In the genomic region with DNA sequence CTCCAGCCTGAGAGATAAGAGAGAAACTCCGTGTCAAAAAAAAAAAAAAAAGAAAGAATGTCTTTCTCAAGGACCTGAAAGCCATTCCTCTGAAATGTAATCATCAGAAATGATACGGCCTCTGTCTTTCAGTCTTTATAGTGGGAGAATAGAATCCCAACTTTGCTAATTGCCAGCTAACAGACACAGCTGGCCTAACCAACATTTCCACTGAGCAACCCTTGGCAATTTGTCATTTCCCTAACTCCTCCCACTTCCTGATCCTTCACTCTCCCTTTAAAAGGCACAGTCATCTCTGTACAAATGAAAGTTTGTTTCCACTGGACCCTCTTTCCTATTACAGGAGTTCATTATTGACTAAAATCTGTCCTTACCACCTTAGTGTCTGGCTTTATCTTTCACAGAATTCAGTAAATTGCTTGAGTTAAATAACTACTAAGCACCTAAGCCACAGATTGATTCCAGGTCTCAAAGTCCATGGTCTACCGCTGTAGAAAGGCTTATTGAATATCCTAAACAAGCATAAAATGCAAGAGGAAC, we compare ENCODE assay signal across 11 cellular contexts. TPM values are rescaled to one million over a fixed set of nuclear protein-coding genes. Genes with fewer than 3 reads are reported as not detected.
A peak's percentile ranks its signal among the peaks of the same experiment; 100 is the strongest.
DNase-seq lines count a peak whose midpoint lies in the region; ATAC-seq and TF ChIP-seq lines count a peak whose summit lies in the region.
"Had no signal": no experiment of that assay in that cellular context is flagged by ENCODE, and none has a peak within 500 bp of the region (broad histone marks: within the 10 kb centered on the region; RNA-seq: fewer than 3 reads in every experiment).

No MANE protein-coding gene starts in this region.

- in situ Hi-C loops in SK-MEL-5 (cut with HindIII; ENCODE audit: low pct_unique_long_range_greater_than_20kb, low sequenced_read_pairs) = no loop called here

- H3K9me3 Mint-ChIP-seq in GM23338 = peaks cover 27% of the 10 kb centered on the region

- H3K36me3 ChIP-seq in GM23338 (ENCODE audit: insufficient read depth) = peaks cover 7% of the 10 kb centered on the region

- peaks cover 21% of the 10 kb centered on the region for H3K36me3 Mint-ChIP-seq in GM23338 (ENCODE audit: low read depth)

- peak; percentile 49 for DNase-seq in AG08395 (ENCODE audit: low spot score)
- no peak for DNase-seq in GM23338 (ENCODE audit: low spot score)
- peak; percentile 39 for DNase-seq in SK-MEL-5 (ENCODE audit: low read depth, low spot score)
- DNase-seq in fibroblast of pulmonary artery (ENCODE audit: low read depth) = peak; percentile 76
- DNase-seq in activated CD4-positive, CD25-positive, alpha-beta regulatory T cell (lab: John Stamatoyannopoulos, UW) = no peak
- DNase-seq in activated effector memory CD4-positive, alpha-beta T cell treated with anti-CD3 and anti-CD28 coated beads, Interleukin-2, amount 50 U/mL, for 16 hours = no peak
- DNase-seq in HPDE6-E6E7 (ENCODE audit: extremely low spot score) = no peak
- DNase-seq: DMS79 treated with DMSO at 0.1 percent for 48 hours had no signal

- ATAC-seq in GM23338 (no peak), GM18858 (IDR thresholded peaks at IDR 0.05; ENCODE audit: unreplicated experiment) (no peak)

- no peak overlapping the region for H3K27ac ChIP-seq in GM23338 (ENCODE audit: low read depth)
- H3K27ac ChIP-seq: coronary artery had no signal

- H3K27me3 Mint-ChIP-seq in GM23338 (ENCODE audit: insufficient read depth, low read depth, poor library complexity) = peaks cover 17% of the 10 kb centered on the region

- peaks cover 10% of the 10 kb centered on the region for H3K4me1 ChIP-seq in GM23338 (ENCODE audit: insufficient read depth)

- no peaks in the 10 kb centered on the region for H3K9me2 ChIP-seq in GM23338 (ENCODE audit: insufficient read depth)

- peaks cover 11% of the 10 kb centered on the region; the same call in 1 of the 2 replicates for H3F3A ChIP-seq in GM23338 (replicated peaks; ENCODE audit: low read depth)

- H3K4me3 Mint-ChIP-seq in GM23338 = no peak overlapping the region
- H3K4me3 Mint-ChIP-seq: mesothelial cell of epicardium had no signal

- H2AFZ ChIP-seq in GM23338 = 0 out of 2 replicates have a peak overlapping the region, but pooled peaks have one; percentile 53

- H3K27me3 ChIP-seq in GM23338 (ENCODE audit: insufficient read depth) = no peaks in the 10 kb centered on the region; the same call in 1 of the 2 replicates

- H4K20me1 ChIP-seq in GM23338 (replicated peaks; ENCODE audit: insufficient read depth) = no peaks in the 10 kb centered on the region

- peaks cover 17% of the 10 kb centered on the region for H3K4me1 Mint-ChIP-seq in GM23338
- H3K4me1 Mint-ChIP-seq: mesothelial cell of epicardium had no signal

- no peak overlapping the region for H3K27ac Mint-ChIP-seq in GM23338
- H3K27ac Mint-ChIP-seq: mesothelial cell of epicardium had no signal

- H3K79me2 ChIP-seq in GM23338 (replicated peaks; ENCODE audit: insufficient read depth) = peaks cover 6% of the 10 kb centered on the region

- H3K4me3 ChIP-seq in GM23338 (no peak overlapping the region), fibroblast of pulmonary artery (replicated peaks; ENCODE audit: low read depth, low read length) (no peak overlapping the region)
- H3K4me3 ChIP-seq: coronary artery had no signal

- H3K4me2 ChIP-seq in GM23338 = no peak overlapping the region

- no peak for TF ChIP-seq CTCF in GM23338 (conservative IDR thresholded peaks at IDR 0.05; ENCODE audit: low read depth in 2 of 2)
- TF ChIP-seq CTCF in fibroblast of pulmonary artery (IDR thresholded peaks at IDR 0.05; ENCODE audit: low read length, missing control alignments) = no peak

TF ChIP-seq in GM23338, 12 proteins besides CTCF, POLR2A, EP300 and RAD21:
- TF ChIP-seq EZH2 (IDR thresholded peaks at IDR 0.05; ENCODE audit: low read depth, unreplicated experiment) (no peak), NANOG (IDR thresholded peaks at IDR 0.05; ENCODE audit: borderline replicate concordance) (no peak), POLR2AphosphoS5 (IDR thresholded peaks at IDR 0.05; ENCODE audit: low read depth) (no peak), ZNF114 (CRISPR knock-in tag; IDR thresholded peaks at IDR 0.05) (no peak), CREB1 (CRISPR knock-in tag; IDR thresholded peaks at IDR 0.05; ENCODE audit: low read depth) (no peak), STAT1 (IDR thresholded peaks at IDR 0.05; ENCODE audit: unreplicated experiment) (no peak)
- TF ChIP-seq, protein P1, sequence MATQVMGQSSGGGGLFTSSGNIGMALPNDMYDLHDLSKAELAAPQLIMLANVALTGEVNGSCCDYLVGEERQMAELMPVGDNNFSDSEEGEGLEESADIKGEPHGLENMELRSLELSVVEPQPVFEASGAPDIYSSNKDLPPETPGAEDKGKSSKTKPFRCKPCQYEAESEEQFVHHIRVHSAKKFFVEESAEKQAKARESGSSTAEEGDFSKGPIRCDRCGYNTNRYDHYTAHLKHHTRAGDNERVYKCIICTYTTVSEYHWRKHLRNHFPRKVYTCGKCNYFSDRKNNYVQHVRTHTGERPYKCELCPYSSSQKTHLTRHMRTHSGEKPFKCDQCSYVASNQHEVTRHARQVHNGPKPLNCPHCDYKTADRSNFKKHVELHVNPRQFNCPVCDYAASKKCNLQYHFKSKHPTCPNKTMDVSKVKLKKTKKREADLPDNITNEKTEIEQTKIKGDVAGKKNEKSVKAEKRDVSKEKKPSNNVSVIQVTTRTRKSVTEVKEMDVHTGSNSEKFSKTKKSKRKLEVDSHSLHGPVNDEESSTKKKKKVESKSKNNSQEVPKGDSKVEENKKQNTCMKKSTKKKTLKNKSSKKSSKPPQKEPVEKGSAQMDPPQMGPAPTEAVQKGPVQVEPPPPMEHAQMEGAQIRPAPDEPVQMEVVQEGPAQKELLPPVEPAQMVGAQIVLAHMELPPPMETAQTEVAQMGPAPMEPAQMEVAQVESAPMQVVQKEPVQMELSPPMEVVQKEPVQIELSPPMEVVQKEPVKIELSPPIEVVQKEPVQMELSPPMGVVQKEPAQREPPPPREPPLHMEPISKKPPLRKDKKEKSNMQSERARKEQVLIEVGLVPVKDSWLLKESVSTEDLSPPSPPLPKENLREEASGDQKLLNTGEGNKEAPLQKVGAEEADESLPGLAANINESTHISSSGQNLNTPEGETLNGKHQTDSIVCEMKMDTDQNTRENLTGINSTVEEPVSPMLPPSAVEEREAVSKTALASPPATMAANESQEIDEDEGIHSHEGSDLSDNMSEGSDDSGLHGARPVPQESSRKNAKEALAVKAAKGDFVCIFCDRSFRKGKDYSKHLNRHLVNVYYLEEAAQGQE (IDR thresholded peaks at IDR 0.05; ENCODE audit: unreplicated experiment) = no peak

RNA-seq across cellular contexts. Expression of gene CBR1, which starts 4.3 kb away (rescaled TPM):
- 487 and 499 TPM in 2 replicates for total RNA-seq in GM23338 (2014; rRNA removed; shearing (Covaris generic))
- polyA plus RNA-seq in GM23338 (2016; fragmentation: Nextera tagmentation; extraction: Ambion mirVana) = 273 and 285 TPM in 2 replicates
- 217 and 237 TPM in 2 replicates for total RNA-seq in SK-MEL-5 (2014; rRNA removed; shearing (Covaris generic))
- 232 and 262 TPM in 2 replicates for polyA plus RNA-seq in SK-MEL-5 (2015; cell fraction: cytosol; rRNA removed)
- 63.1 and 93.5 TPM in 2 replicates for polyA plus RNA-seq in SK-MEL-5 (2015; cell fraction: nucleus; rRNA removed)

RNA-seq across cellular contexts. Expression of gene SETD4, which starts 5.2 kb away (rescaled TPM):
- 33.8 and 45.1 TPM in 2 replicates for total RNA-seq in GM23338 (2014; rRNA removed; shearing (Covaris generic))
- polyA plus RNA-seq in GM23338 (2016; fragmentation: Nextera tagmentation; extraction: Ambion mirVana) = 32.5 and 33.1 TPM in 2 replicates
- total RNA-seq in SK-MEL-5 (2014; rRNA removed; shearing (Covaris generic)) = 11.5 and 15.6 TPM in 2 replicates
- 11.0 and 11.1 TPM in 2 replicates for polyA plus RNA-seq in SK-MEL-5 (2015; cell fraction: cytosol; rRNA removed)
- polyA plus RNA-seq in SK-MEL-5 (2015; cell fraction: nucleus; rRNA removed) = 67.9 and 71.1 TPM in 2 replicates

Comparison
In these comparisons a context has a peak if more than half of its experiments do, and no peak if none do; other contexts are left out.
1. DNase-seq: peak in AG08395 (single experiment), SK-MEL-5 (single experiment) and fibroblast of pulmonary artery (single experiment); none in GM23338 (single experiment), activated CD4-positive, CD25-positive, alpha-beta regulatory T cell (0 of 4), activated effector memory CD4-positive, alpha-beta T cell treated with anti-CD3 and anti-CD28 coated beads, Interleukin-2, amount 50 U/mL, for 16 hours (single experiment) and HPDE6-E6E7 (single experiment).